In the genomic region with DNA sequence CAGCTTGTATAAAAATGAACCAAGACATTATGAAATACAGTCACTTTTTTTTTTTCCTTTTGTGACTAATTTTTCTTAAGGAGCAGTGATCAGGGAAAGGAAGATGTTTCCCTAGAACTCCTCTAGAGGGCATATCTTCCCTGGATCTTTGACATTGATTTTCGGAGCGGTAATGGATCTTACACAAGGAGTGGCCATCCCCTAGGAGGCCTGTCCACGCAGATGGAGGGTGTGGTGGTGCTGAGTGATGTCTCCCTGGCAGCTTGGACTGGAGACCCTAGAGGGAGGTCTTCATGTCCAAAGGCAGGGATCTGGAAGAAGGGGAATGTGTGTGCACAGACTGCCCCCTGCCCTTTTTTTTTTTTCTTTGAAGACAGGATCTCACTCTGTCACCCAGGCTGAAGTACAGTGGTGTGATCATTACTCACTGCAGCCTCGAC, we compare ENCODE assay signal across 9 cellular contexts. TPM values are rescaled to one million over a fixed set of nuclear protein-coding genes. Genes with fewer than 3 reads are reported as not detected.
DNase-seq lines count a peak whose midpoint lies in the region; ATAC-seq, FAIRE-seq and TF ChIP-seq lines count a peak whose summit lies in the region.
"Had no signal": no experiment of that assay in that cellular context is flagged by ENCODE, and none has a peak within 500 bp of the region (broad histone marks: within the 10 kb centered on the region; RNA-seq: fewer than 3 reads in every experiment).

No MANE protein-coding gene starts in this region.

- no peaks in the 10 kb centered on the region for H3K79me2 ChIP-seq in PC-9 (ENCODE audit: low read depth)

- CTCF ChIA-PET in PC-9 (lab: Charles Lee): interaction anchor here (0.6 to 0.7 kb wide), 2 partner anchors 18 to 769 kb away, joined by 5 read pairs; no protein-coding TSS in a partner anchor

- intact Hi-C loops in PC-9 (cut with micrococcal nuclease; ENCODE audit: unreplicated experiment) (no loop called here), stomach (cut with DNase I; ENCODE audit: low total_unique reads) (no loop called here), kidney (cut with DNase I) (no loop called here)

- no peak overlapping the region for H3K4me2 ChIP-seq in PC-9

- H3K4me3 ChIP-seq in PC-9: no peak overlapping the region
- H3K4me3 ChIP-seq in fibroblast of mammary gland (ENCODE audit: control insufficient read depth, low read depth, low read length): no peak overlapping the region
- no peak overlapping the region for H3K4me3 ChIP-seq in stomach
- no peak overlapping the region for H3K4me3 ChIP-seq in kidney (ENCODE audit: low read length in 2 of 2)

- H4K20me1 ChIP-seq in PC-9 (ENCODE audit: insufficient read depth): no peaks in the 10 kb centered on the region

- 28 to 39% (median 31%) methylated on average over 4 of the region's 4 CpGs for WGBS in stomach, 5 donors

- TF ChIP-seq CTCF in PC-9 (conservative IDR thresholded peaks at IDR 0.05) (peak; percentile 69; the same call in 1 of the 2 replicates), fibroblast of mammary gland (conservative IDR thresholded peaks at IDR 0.05; ENCODE audit: control insufficient read depth, insufficient read depth, low read depth, low read length) (peak; percentile 73), progenitor cell of endocrine pancreas (IDR thresholded peaks at IDR 0.05; ENCODE audit: unreplicated experiment) (peak; percentile 32), stomach (IDR thresholded peaks at IDR 0.05) (no peak), kidney (IDR thresholded peaks at IDR 0.05; ENCODE audit: borderline replicate concordance, extremely low read depth, insufficient read depth) (no peak)

- no peak overlapping the region for H2AFZ ChIP-seq in PC-9

- no peak for TF ChIP-seq EP300 in stomach (IDR thresholded peaks at IDR 0.05)

- H3K27ac ChIP-seq in PC-9: no peak overlapping the region
- no peak overlapping the region for H3K27ac ChIP-seq in stomach
- no peak overlapping the region for H3K27ac ChIP-seq in kidney (ENCODE audit: low read depth in 2 of 2, low read length in 2 of 2)

- DNase-seq in ELR (ENCODE audit: low read depth) (peak; percentile 86), PC-9 (peak in 1 of 2 experiments; percentile 74), fibroblast of mammary gland (ENCODE audit: low read depth) (peak; percentile 91), progenitor cell of endocrine pancreas (ENCODE audit: low spot score, unreplicated experiment) (no peak), stomach (no peak), kidney (no peak)
- DNase-seq: activated CD4-positive, alpha-beta T cell treated with anti-CD3 and anti-CD28 coated beads, Interleukin-2, amount 50 U/mL, for 4 hours had no signal

- no peak overlapping the region for H3K9ac ChIP-seq in kidney (ENCODE audit: low read length in 2 of 2)

- no peaks in the 10 kb centered on the region for H3K4me1 ChIP-seq in PC-9 (replicated peaks; ENCODE audit: insufficient read depth)
- peaks cover 0 to 9% (median 0%) of the 10 kb centered on the region in 4 donors for H3K4me1 ChIP-seq in stomach
- H3K4me1 ChIP-seq in kidney (ENCODE audit: control insufficient read depth in 1 of 2, insufficient read depth in 1 of 2, low read depth in 1 of 2, low read length in 2 of 2): no peaks in the 10 kb centered on the region

- no peak for FAIRE-seq in kidney (lab: Jason Lieb, UNC)

- no peak for TF ChIP-seq POLR2A in stomach (IDR thresholded peaks at IDR 0.05)

- 0 out of 2 replicates have a peak, but pooled peaks cover 13% of the 10 kb centered on the region for H3F3A ChIP-seq in PC-9 (ENCODE audit: insufficient read depth, low read depth)

- no peaks in the 10 kb centered on the region for H3K9me3 ChIP-seq in PC-9 (ENCODE audit: insufficient read depth, low read depth)
- no peaks in the 10 kb centered on the region for H3K9me3 ChIP-seq in stomach
- H3K9me3 ChIP-seq in kidney (ENCODE audit: control insufficient read depth in 1 of 2, low read length in 2 of 2): no peaks in the 10 kb centered on the region

- H3K36me3 Mint-ChIP-seq in progenitor cell of endocrine pancreas (ENCODE audit: insufficient read depth): no peaks in the 10 kb centered on the region

- H3K36me3 ChIP-seq in PC-9 (ENCODE audit: low read depth) (no peaks in the 10 kb centered on the region), stomach (no peaks in the 10 kb centered on the region), kidney (ENCODE audit: control insufficient read depth in 1 of 2, insufficient read depth in 2 of 2, low read length in 2 of 2) (no peaks in the 10 kb centered on the region)

- H3K4me3 Mint-ChIP-seq in progenitor cell of endocrine pancreas (ENCODE audit: low read depth): no peak overlapping the region

- ATAC-seq in GM18498 (IDR thresholded peaks at IDR 0.05; ENCODE audit: unreplicated experiment): no peak
- ATAC-seq in GM21619 (IDR thresholded peaks at IDR 0.05; ENCODE audit: unreplicated experiment): no peak

- no peak overlapping the region for H3K27ac Mint-ChIP-seq in progenitor cell of endocrine pancreas

- H3K27me3 ChIP-seq in PC-9 (ENCODE audit: insufficient read depth, low read depth) (no peaks in the 10 kb centered on the region), stomach (no peaks in the 10 kb centered on the region)

- POLR2A ChIA-PET in PC-9 (lab: Charles Lee; ENCODE audit: unreplicated experiment): no interaction called here

- H3K9me3 Mint-ChIP-seq in progenitor cell of endocrine pancreas (ENCODE audit: low read depth): no peaks in the 10 kb centered on the region

- no peaks in the 10 kb centered on the region for H3K27me3 Mint-ChIP-seq in progenitor cell of endocrine pancreas

- no TSS peak for BruUV-seq in PC-9 (replicated peaks; lab: Mats Ljungman, UMichigan)

- peaks cover 2% of the 10 kb centered on the region for H3K4me1 Mint-ChIP-seq in progenitor cell of endocrine pancreas (ENCODE audit: low read depth)

- no peaks in the 10 kb centered on the region for H3K9me2 ChIP-seq in PC-9 (ENCODE audit: insufficient read depth)

RNA-seq across cellular contexts. Expression of gene KIFC1, which starts 7.0 kb away (rescaled TPM):
- total RNA-seq in PC-9 (2021) (82.9 and 91.4 TPM in 2 replicates), progenitor cell of endocrine pancreas (45.5 and 46.6 TPM in 2 replicates), stomach (10 to 100 TPM in 1 of 5 donors, 1 to 10 TPM in 3, not detected in 1; 4.2 to 15.4 (median 6.7) TPM), kidney (2.3 TPM)
- polyA plus RNA-seq in stomach (1 to 10 TPM in 2 of 3 donors, under 1 TPM in 1; 0.46 to 9.9 (median 5.4) TPM), kidney (ENCODE audit: insufficient read depth, low read depth, low replicate concordance) (not detected)

RNA-seq across cellular contexts. Expression of gene PHF1, which starts 26.2 kb away (rescaled TPM):
- total RNA-seq in PC-9 (2021) (47.6 and 52.0 TPM in 2 replicates), progenitor cell of endocrine pancreas (58.1 and 58.4 TPM in 2 replicates), stomach (100 to 1,000 TPM in 1 of 5 donors, 10 to 100 TPM in 4; 22.0 to 125 (median 70.0) TPM), kidney (63.8 TPM)
- polyA plus RNA-seq in stomach (10 to 100 TPM; 56.3 to 99.9 (median 68.7) TPM), kidney (ENCODE audit: insufficient read depth, low read depth, low replicate concordance) (87.6 TPM)

RNA-seq across cellular contexts. Expression of gene CUTA, which starts 33.3 kb away (rescaled TPM):
- total RNA-seq in PC-9 (2021) (213 and 220 TPM in 2 replicates), progenitor cell of endocrine pancreas (252 and 264 TPM in 2 replicates), stomach (100 to 1,000 TPM in 3 of 5 donors, 10 to 100 TPM in 2; 12.8 to 203 (median 101) TPM), kidney (163 TPM)
- polyA plus RNA-seq in stomach (100 to 1,000 TPM; 162 to 233 (median 165) TPM), kidney (ENCODE audit: insufficient read depth, low read depth, low replicate concordance) (433 TPM)

RNA-seq across cellular contexts. Expression of gene SYNGAP1, which starts 35.3 kb away (rescaled TPM):
- total RNA-seq in PC-9 (2021) (13.6 and 17.7 TPM in 2 replicates), progenitor cell of endocrine pancreas (59.9 and 60.3 TPM in 2 replicates), stomach (10 to 100 TPM in 2 of 5 donors, 1 to 10 TPM in 2, under 1 TPM in 1; 0.58 to 78.8 (median 7.7) TPM), kidney (17.8 TPM)
- polyA plus RNA-seq in stomach (1 to 10 TPM; 3.9 to 5.6 (median 4.0) TPM), kidney (ENCODE audit: insufficient read depth, low read depth, low replicate concordance) (2.7 TPM)

Comparison
In these comparisons a context has a peak if more than half of its experiments do, and no peak if none do; other contexts are left out.
1. DNase-seq: peak in ELR (single experiment) and fibroblast of mammary gland (single experiment); none in progenitor cell of endocrine pancreas (single experiment), stomach (single experiment) and kidney (single experiment).
2. CTCF ChIP-seq: peak in PC-9 (single experiment), fibroblast of mammary gland (single experiment) and progenitor cell of endocrine pancreas (single experiment); none in stomach (0 of 7) and kidney (single experiment).